In genomic region chr10:95395947-95396449, GRCh38 we compare ENCODE assay signal across 19 cellular contexts.
DNase-seq lines count a peak whose midpoint lies in the region; ATAC-seq lines count a peak whose summit lies in the region.
"Had no signal": no experiment of that assay in that cellular context is flagged by ENCODE, and none has a peak within 500 bp of the region (broad histone marks: within the 10 kb centered on the region; RNA-seq: fewer than 3 reads in every experiment).

No MANE protein-coding gene starts in this region.

- H3K27ac ChIP-seq in rectal smooth muscle tissue (ENCODE audit: low read depth, low read length) = peak overlapping the region; percentile 1
- H3K27ac ChIP-seq: vagina had no signal

- in situ Hi-C loops in Caki2 (cut with HindIII; ENCODE audit: low pct_unique_long_range_greater_than_20kb, low sequenced_read_pairs) = no loop called here

- DNase-seq in Caki2 (ENCODE audit: low read depth) = peak; percentile 33
- DNase-seq in NCI-H69 (lab: John Stamatoyannopoulos, UW) = peak; percentile 14
- peak; percentile 79 for DNase-seq in Right ventricle myocardium superior
- no peak for DNase-seq in H7
- no peak for DNase-seq in T-helper 2 cell
- no peak for DNase-seq in activated T-cell treated with anti-CD3 and anti-CD28 coated beads, Interleukin-2, amount 50 U/mL, for 1 hour
- DNase-seq: activated CD8-positive, alpha-beta memory T cell treated with anti-CD3 and anti-CD28 coated beads, Interleukin-2, amount 50 U/mL, for 48 hours; glutamatergic neuron; KBM-7; naive B cell; NCI-H1436; NCI-H524 treated with DMSO at 0.1 percent for 48 hours; stimulated activated CD4-positive, alpha-beta T cell treated with anti-CD3 and anti-CD28 coated beads, Interleukin-2, amount 100 ng/mL, for 48 hours; T-cell had no signal

- H3K4me3 ChIP-seq in rectal smooth muscle tissue (ENCODE audit: low read length) = no peak overlapping the region
- no peak overlapping the region for H3K4me3 ChIP-seq in H7 (ENCODE audit: insufficient read depth, low read depth, low read length)
- H3K4me3 ChIP-seq: vagina had no signal

- ATAC-seq in Right ventricle myocardium superior (ENCODE audit: poor library complexity) (peak; percentile 68), HG03469 (IDR thresholded peaks at IDR 0.05; ENCODE audit: unreplicated experiment) (no peak)
- ATAC-seq: activated CD4-positive, CD25-positive, alpha-beta regulatory T cell treated with anti-CD3 and anti-CD28 coated beads, Interleukin-2, amount 50 U/mL, for 24 hours; activated naive CD4-positive, alpha-beta T cell treated with anti-CD3 and anti-CD28 coated beads, Interleukin-2, amount 50 U/mL, for 72 hours; T-cell had no signal

- peaks cover 34% of the 10 kb centered on the region for H3K4me1 ChIP-seq in rectal smooth muscle tissue (ENCODE audit: control insufficient read depth, insufficient read depth, low read length)

- H3K36me3 ChIP-seq in rectal smooth muscle tissue (ENCODE audit: control insufficient read depth, insufficient read depth, low read length) (peaks cover 29% of the 10 kb centered on the region), H7 (replicated peaks; ENCODE audit: control insufficient read depth, insufficient read depth, low read length) (peaks cover 10% of the 10 kb centered on the region)

- intact Hi-C loops in Right ventricle myocardium superior (cut with DNase I) = no loop called here

- no peak overlapping the region for H3K9ac ChIP-seq in rectal smooth muscle tissue (ENCODE audit: low read length)

- H3K27me3 ChIP-seq in rectal smooth muscle tissue (ENCODE audit: control insufficient read depth, insufficient read depth, low read length) = no peaks in the 10 kb centered on the region
- H3K27me3 ChIP-seq in H7 (ENCODE audit: control insufficient read depth, insufficient read depth, low read length) = no peaks in the 10 kb centered on the region
- H3K27me3 ChIP-seq: vagina had no signal

Comparison
In these comparisons a context has a peak if more than half of its experiments do, and no peak if none do; other contexts are left out.
1. DNase-seq: peak in Caki2 (single experiment), NCI-H69 (single experiment) and Right ventricle myocardium superior (single experiment); none in H7 (single experiment), T-helper 2 cell (0 of 5) and activated T-cell treated with anti-CD3 and anti-CD28 coated beads, Interleukin-2, amount 50 U/mL, for 1 hour (single experiment).